Comparison of ENCODE assay signal across 20 cellular contexts in the genomic region with DNA sequence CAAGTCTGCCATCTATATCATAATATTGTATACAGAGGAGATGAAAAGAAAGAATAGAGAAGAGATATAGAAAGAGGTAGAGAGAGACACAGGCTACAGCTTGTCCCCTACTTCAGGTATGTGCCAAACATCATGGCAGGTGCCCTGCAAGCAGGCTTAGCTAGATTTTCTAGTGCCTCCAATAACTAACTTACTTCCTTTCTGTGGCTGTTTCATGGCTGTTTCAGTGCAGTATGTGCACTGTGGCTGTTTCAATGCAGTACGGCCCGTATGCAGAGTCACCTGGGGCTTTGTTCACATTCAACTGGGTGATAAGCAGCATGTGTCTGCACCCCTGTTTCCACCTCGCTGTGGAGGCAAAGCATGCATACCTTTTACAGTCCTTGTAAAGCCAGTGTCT.
"Had no signal": no experiment of that assay in that cellular context is flagged by ENCODE, and none has a peak within 500 bp of the region (broad histone marks: within the 10 kb centered on the region; RNA-seq: fewer than 3 reads in every experiment).

No MANE protein-coding gene starts in this region.

- H3K9me3 Mint-ChIP-seq: immature natural killer cell had no signal

- H3K4me3 ChIP-seq: esophagus squamous epithelium, lung, spleen, transverse colon had no signal

- H3K9me3 ChIP-seq: neutrophil, transverse colon had no signal

- ATAC-seq: effector memory CD8-positive, alpha-beta T cell; left colon; left ventricle myocardium superior; naive thymus-derived CD4-positive, alpha-beta T cell; sciatic nerve had no signal

- H3K36me3 ChIP-seq: esophagus squamous epithelium, neutrophil, spleen, transverse colon had no signal

- H3K27ac ChIP-seq: epithelial cell of prostate, esophagus squamous epithelium, neutrophil, spleen, transverse colon had no signal

- H3K4me1 ChIP-seq: spleen, transverse colon had no signal

- H3K27me3 ChIP-seq: esophagus squamous epithelium, neutrophil, transverse colon had no signal

- H3K4me3 Mint-ChIP-seq: effector memory CD8-positive, alpha-beta T cell; immature natural killer cell; naive thymus-derived CD4-positive, alpha-beta T cell; stimulated activated memory B cell treated with anti-CD40 and anti-IgM and Interleukin-4, amounts not matched to agents 10 μg/mL and 1 μg/mL and 100 μg/mL, for 72 hours; stimulated activated naive CD8-positive, alpha-beta T cell treated with anti-CD3 and anti-CD28 coated beads, Interleukin-15, Interleukin-2, amounts not matched to agents 100 ng/mL and 50 ng/mL, for 24 hours had no signal

- H3K27ac Mint-ChIP-seq: effector memory CD8-positive, alpha-beta T cell; immature natural killer cell; stimulated activated memory B cell treated with anti-CD40 and anti-IgM and Interleukin-4, amounts not matched to agents 10 μg/mL and 1 μg/mL and 100 μg/mL, for 72 hours; stimulated activated naive CD8-positive, alpha-beta T cell treated with anti-CD3 and anti-CD28 coated beads, Interleukin-15, Interleukin-2, amounts not matched to agents 100 ng/mL and 50 ng/mL, for 24 hours had no signal

- H3K36me3 Mint-ChIP-seq: immature natural killer cell; naive thymus-derived CD4-positive, alpha-beta T cell; stimulated activated memory B cell treated with anti-CD40 and anti-IgM and Interleukin-4, amounts not matched to agents 10 μg/mL and 1 μg/mL and 100 μg/mL, for 72 hours had no signal

- H3K4me1 Mint-ChIP-seq: immature natural killer cell; naive thymus-derived CD4-positive, alpha-beta T cell; stimulated activated memory B cell treated with anti-CD40 and anti-IgM and Interleukin-4, amounts not matched to agents 10 μg/mL and 1 μg/mL and 100 μg/mL, for 72 hours had no signal

- DNase-seq: effector memory CD8-positive, alpha-beta T cell; esophagus squamous epithelium; immature natural killer cell; kidney; left colon; left ventricle myocardium superior; mesenchymal stem cell; naive thymus-derived CD4-positive, alpha-beta T cell; posterior cingulate gyrus; spleen; stimulated activated CD4-positive, alpha-beta T cell treated with anti-CD3 and anti-CD28 coated beads, Interleukin-15, amount 100 ng/mL, for 24 hours; stimulated activated CD4-positive, alpha-beta T cell treated with anti-CD3 and anti-CD28 coated beads, Interleukin-1b, Interleukin-23, amount 100 ng/mL, for 48 hours; stimulated activated CD4-positive, alpha-beta T cell treated with anti-CD3 and anti-CD28 coated beads, Interleukin-4, amount 100 ng/mL, for 24 hours; transverse colon had no signal

- H3K27me3 Mint-ChIP-seq: stimulated activated memory B cell treated with anti-CD40 and anti-IgM and Interleukin-4, amounts not matched to agents 10 μg/mL and 1 μg/mL and 100 μg/mL, for 72 hours had no signal

- FAIRE-seq: kidney had no signal
